ENCODE assay signal across 1 cellular context in genomic region chr6:112665815-112666214, GRCh38.
TF ChIP-seq lines count a peak whose summit lies in the region.

No MANE protein-coding gene starts in this region.

TF ChIP-seq in IMR-90, 13 proteins besides CTCF, POLR2A, EP300 and RAD21 (continued from another document):
- no peak for TF ChIP-seq USF2 (IDR thresholded peaks at IDR 0.05; ENCODE audit: low read depth, low read length)
- no peak for TF ChIP-seq BHLHE40 (IDR thresholded peaks at IDR 0.05; ENCODE audit: low read depth, low read length)
- TF ChIP-seq MAZ (IDR thresholded peaks at IDR 0.05; ENCODE audit: borderline replicate concordance, low read depth, low read length) = no peak
- TF ChIP-seq RCOR1 (IDR thresholded peaks at IDR 0.05; ENCODE audit: insufficient replicate concordance, low read length) = no peak
- no peak for TF ChIP-seq MAFK (IDR thresholded peaks at IDR 0.05; ENCODE audit: low read depth, low read length)
- TF ChIP-seq CEBPB (IDR thresholded peaks at IDR 0.05; ENCODE audit: low read depth, low read length) = no peak
- no peak for TF ChIP-seq ELK1 (IDR thresholded peaks at IDR 0.05; ENCODE audit: borderline replicate concordance, low read depth, low read length)
- no peak for TF ChIP-seq RFX5 (IDR thresholded peaks at IDR 0.05; ENCODE audit: low read depth, low read length)
- no peak for TF ChIP-seq SMC3 (IDR thresholded peaks at IDR 0.05; ENCODE audit: low read depth, low read length)
- TF ChIP-seq NFE2L2 (IDR thresholded peaks at IDR 0.05; ENCODE audit: low read depth, low read length) = no peak
- TF ChIP-seq FOS (IDR thresholded peaks at IDR 0.05; ENCODE audit: low read depth, low read length) = no peak
TF ChIP-seq in IMR-90: peak in this region for 0.
